In genomic region chr1:145607833-145608733, GRCh38 we compare ENCODE assay signal across 8 cellular contexts. TPM values are rescaled to one million over a fixed set of nuclear protein-coding genes. Genes with fewer than 3 reads are reported as not detected.
A peak's percentile ranks its signal among the peaks of the same experiment; 100 is the strongest.
DNase-seq lines count a peak whose midpoint lies in the region; ATAC-seq and TF ChIP-seq lines count a peak whose summit lies in the region.
"Not testable (repeated sequence)": the region's sequence is repeated elsewhere in the genome, so short reads cannot be mapped to it uniquely, and the experiment has no call there.

Gene GPR89A, plus strand, starts transcription at chr1:145607988. Its CDS starts 146 bp downstream, at chr1:145608134.

- peaks cover 14% of the 10 kb centered on the region for H3K36me3 Mint-ChIP-seq in Calu3 (ENCODE audit: insufficient read depth, unreplicated experiment)

- peak within 1 kb of the TSS; percentile 95 for H3K9ac ChIP-seq in HUES64 (ENCODE audit: low read depth, low read length)
- peak within 1 kb of the TSS; percentile 66 for H3K9ac ChIP-seq in OCI-LY1 (ENCODE audit: low read length)

- H4K20me1 ChIP-seq in OCI-LY1 (ENCODE audit: insufficient read depth, low read length): not testable (repeated sequence)

- not testable (repeated sequence) for H2AFZ ChIP-seq in OCI-LY1 (ENCODE audit: low read length)

- DNase-seq in Calu3 (peak; percentile 99), epidermal melanocyte (ENCODE audit: insufficient read length, low spot score) (peak; percentile 42), middle frontal gyrus (ENCODE audit: extremely low spot score, low spot score) (peak; percentile 83)
- peak; percentile 95 for DNase-seq in activated CD8-positive, alpha-beta memory T cell treated with anti-CD3 and anti-CD28 coated beads, Interleukin-2, amount 50 U/mL, for 48 hours
- peak; percentile 91 to 94 for DNase-seq in stimulated activated CD8-positive, alpha-beta memory T cell treated with anti-CD3 and anti-CD28 coated beads, Interleukin-2, amount 100 ng/mL, for 48 hours (ENCODE audit: low read depth in 2 of 2)

- H3K9me2 ChIP-seq in OCI-LY1 (ENCODE audit: low read depth, low read length): not testable (repeated sequence)

- not testable (repeated sequence) for BruUV-seq in Calu3 (replicated peaks; lab: Mats Ljungman, UMichigan)

- under 1% methylated on average over 38 of the region's 71 CpGs for WGBS in HUES64

- H3K4me3 Mint-ChIP-seq in Calu3 (ENCODE audit: low read depth, unreplicated experiment): peak within 1 kb of the TSS; percentile 98

- H3K9me3 ChIP-seq in HUES64 (ENCODE audit: insufficient read depth, low read depth, low read length); OCI-LY1 (ENCODE audit: low read length): not testable (repeated sequence)

- peak within 1 kb of the TSS; percentile 86 for H3K4me2 ChIP-seq in OCI-LY1 (ENCODE audit: low read length)

- CTCF ChIA-PET in Calu3 (lab: Charles Lee): interaction anchor here (0.6 kb wide), 1 partner anchor 350 kb away, joined by 5 read pairs; the partner anchor contains the start of gene LIX1L

- not testable (repeated sequence) for TF ChIP-seq CTCF in Calu3 (IDR thresholded peaks at IDR 0.05; ENCODE audit: unreplicated experiment); OCI-LY1 (IDR thresholded peaks at IDR 0.05; ENCODE audit: low read length)

- not testable (repeated sequence) for H3K4me1 ChIP-seq in HUES64 (ENCODE audit: insufficient read depth, low read length)
- peaks cover 12% of the 10 kb centered on the region for H3K4me1 ChIP-seq in OCI-LY1 (ENCODE audit: insufficient read depth, low read length, severe bottlenecking)

- not testable (repeated sequence) for H3F3A ChIP-seq in OCI-LY1 (ENCODE audit: insufficient read depth, low read length)

- H3K4me3 ChIP-seq in HUES64 (ENCODE audit: low read length) (peak within 1 kb of the TSS; percentile 98), OCI-LY1 (ENCODE audit: low read depth, low read length, poor library complexity, severe bottlenecking) (peak within 1 kb of the TSS; percentile 62)

- H3K27me3 Mint-ChIP-seq in Calu3 (ENCODE audit: unreplicated experiment): not testable (repeated sequence)

- H3K27me3 ChIP-seq in HUES64 (ENCODE audit: insufficient read depth, low read length); OCI-LY1 (ENCODE audit: insufficient read depth, low read length): not testable (repeated sequence)

- not testable (repeated sequence) for H3K9me3 Mint-ChIP-seq in Calu3 (ENCODE audit: low read depth, unreplicated experiment)

- H3K36me3 ChIP-seq in HUES64 (ENCODE audit: insufficient read depth, low read length); OCI-LY1 (ENCODE audit: insufficient read depth, low read length): not testable (repeated sequence)

- peak; percentile 96 for ATAC-seq in GM21447 (IDR thresholded peaks at IDR 0.05; ENCODE audit: unreplicated experiment)

- H3K79me2 ChIP-seq in OCI-LY1 (ENCODE audit: insufficient read depth, low read length): not testable (repeated sequence)

- H3K27ac ChIP-seq in HUES64 (ENCODE audit: low read depth, low read length): peak within 1 kb of the TSS; percentile 80; the same call in 1 of the 2 replicates
- not testable (repeated sequence) for H3K27ac ChIP-seq in OCI-LY1 (ENCODE audit: low read depth, low read length, poor library complexity, severe bottlenecking)

- peak within 1 kb of the TSS; percentile 81 for H3K27ac Mint-ChIP-seq in Calu3 (ENCODE audit: unreplicated experiment)

- intact Hi-C loops in Calu3 (cut with micrococcal nuclease; ENCODE audit: unreplicated experiment): not testable (repeated sequence)

- H3K4me1 Mint-ChIP-seq in Calu3 (ENCODE audit: low read depth, unreplicated experiment): peaks cover 14% of the 10 kb centered on the region

RNA-seq across cellular contexts. Expression of gene GPR89A, which starts in this region (rescaled TPM):
- 32.4 and 37.6 TPM in 2 replicates for total RNA-seq in Calu3 (2022)
- 19.1 TPM for polyA plus RNA-seq in HUES64 (2013, experiment 1 of 2)
- polyA plus RNA-seq in HUES64 (2013, experiment 2 of 2): 17.1 TPM

Comparison
In these comparisons a context has a peak if more than half of its experiments do, and no peak if none do; other contexts are left out.
1. DNase-seq: peak in every context shown above with its lines; median percentile 99 in Calu3; 95 in activated CD8-positive, alpha-beta memory T cell treated with anti-CD3 and anti-CD28 coated beads, Interleukin-2, amount 50 U/mL, for 48 hours; 92 in stimulated activated CD8-positive, alpha-beta memory T cell treated with anti-CD3 and anti-CD28 coated beads, Interleukin-2, amount 100 ng/mL, for 48 hours; 83 in middle frontal gyrus; 42 in epidermal melanocyte.